8 cellular contexts compared by ENCODE assay signal in genomic region chr15:90922712-90923322, GRCh38. TPM values are rescaled to one million over a fixed set of nuclear protein-coding genes. Genes with fewer than 3 reads are reported as not detected.
DNase-seq lines count a peak whose midpoint lies in the region; ATAC-seq and TF ChIP-seq lines count a peak whose summit lies in the region.
"Not testable (repeated sequence)": the region's sequence is repeated elsewhere in the genome, so short reads cannot be mapped to it uniquely, and the experiment has no call there.

No MANE protein-coding gene starts in this region.

- CTCF ChIA-PET in activated CD4-positive, alpha-beta memory T cell treated with anti-CD3 and anti-CD28 coated beads for 36 hours (lab: Charles Lee) = interaction anchor here (1.1 to 6.3 kb wide), 3 partner anchors 10 to 275 kb away, joined by 3 to 70 read pairs (median 19); partner anchors contain the start of genes HDDC3, MAN2A2 and UNC45A

- peak; percentile 32 for TF ChIP-seq POLR2A in erythroblast (IDR thresholded peaks at IDR 0.05; ENCODE audit: low read length)

- POLR2A ChIA-PET in activated CD4-positive, alpha-beta memory T cell treated with anti-CD3 and anti-CD28 coated beads for 36 hours (lab: Charles Lee) = interaction anchor here (0.6 to 1.9 kb wide), 4 partner anchors 9 to 83 kb away, joined by 3 to 12 read pairs (median 8); partner anchors contain the start of genes HDDC3, MAN2A2 and UNC45A

- ATAC-seq in GM18868 (IDR thresholded peaks at IDR 0.05; ENCODE audit: unreplicated experiment) (peak; percentile 89), GM19468 (IDR thresholded peaks at IDR 0.05; ENCODE audit: extremely low read depth, unreplicated experiment) (peak; percentile 85), HG02571 (IDR thresholded peaks at IDR 0.05; ENCODE audit: unreplicated experiment) (peak; percentile 86), HG03064 (IDR thresholded peaks at IDR 0.05; ENCODE audit: low read depth, unreplicated experiment) (peak; percentile 84), HG03565 (IDR thresholded peaks at IDR 0.05; ENCODE audit: unreplicated experiment) (peak; percentile 79)
- peak; percentile 61 for ATAC-seq in stimulated activated naive CD8-positive, alpha-beta T cell treated with anti-CD3 and anti-CD28 coated beads, Interleukin-15, Interleukin-2, amounts not matched to agents 100 U/mL and 50 U/mL, for 24 hours

- peak overlapping the region; percentile 79 for H3K27ac Mint-ChIP-seq in activated CD4-positive, alpha-beta memory T cell treated with anti-CD3 and anti-CD28 coated beads for 36 hours

- DNase-seq in activated CD4-positive, alpha-beta memory T cell treated with anti-CD3 and anti-CD28 coated beads for 36 hours = peak; percentile 74
- peak; percentile 59 to 64 for DNase-seq in erythroblast (lab: John Stamatoyannopoulos, UW)
- DNase-seq in stimulated activated naive CD8-positive, alpha-beta T cell treated with anti-CD3 and anti-CD28 coated beads, Interleukin-15, Interleukin-2, amounts not matched to agents 100 U/mL and 50 U/mL, for 24 hours = not testable (repeated sequence)

- not testable (repeated sequence) for H3K4me3 Mint-ChIP-seq in activated CD4-positive, alpha-beta memory T cell treated with anti-CD3 and anti-CD28 coated beads for 36 hours

- H3K4me1 Mint-ChIP-seq in activated CD4-positive, alpha-beta memory T cell treated with anti-CD3 and anti-CD28 coated beads for 36 hours (ENCODE audit: low read depth) = peaks cover 28% of the 10 kb centered on the region

- intact Hi-C loops in activated CD4-positive, alpha-beta memory T cell treated with anti-CD3 and anti-CD28 coated beads for 36 hours (cut with micrococcal nuclease) = loop anchor here (1.0 kb wide), 2 partner anchors 11 to 21 kb away; no protein-coding TSS in a partner anchor

- not testable (repeated sequence) for H3K9me3 Mint-ChIP-seq in activated CD4-positive, alpha-beta memory T cell treated with anti-CD3 and anti-CD28 coated beads for 36 hours

- H3K36me3 Mint-ChIP-seq in activated CD4-positive, alpha-beta memory T cell treated with anti-CD3 and anti-CD28 coated beads for 36 hours = peaks cover 41% of the 10 kb centered on the region

- not testable (repeated sequence) for H3K27me3 Mint-ChIP-seq in activated CD4-positive, alpha-beta memory T cell treated with anti-CD3 and anti-CD28 coated beads for 36 hours

RNA-seq across cellular contexts. Expression of gene HDDC3, which starts 9.5 kb away (rescaled TPM):
- total RNA-seq in activated CD4-positive, alpha-beta memory T cell treated with anti-CD3 and anti-CD28 coated beads for 36 hours = 10 to 100 TPM; 45.0 to 45.8 TPM

RNA-seq across cellular contexts. Expression of gene UNC45A, which starts 12.3 kb away (rescaled TPM):
- 10 to 100 TPM; 71.1 to 74.3 TPM for total RNA-seq in activated CD4-positive, alpha-beta memory T cell treated with anti-CD3 and anti-CD28 coated beads for 36 hours

RNA-seq across cellular contexts. Expression of gene MAN2A2, which starts 19.7 kb away (rescaled TPM):
- total RNA-seq in activated CD4-positive, alpha-beta memory T cell treated with anti-CD3 and anti-CD28 coated beads for 36 hours = 10 to 100 TPM; 98.1 to 99.2 TPM

RNA-seq across cellular contexts. Expression of gene RCCD1, which starts 31.9 kb away (rescaled TPM):
- total RNA-seq in activated CD4-positive, alpha-beta memory T cell treated with anti-CD3 and anti-CD28 coated beads for 36 hours = 10 to 100 TPM; 39.9 to 41.4 TPM

RNA-seq across cellular contexts. Expression of gene FES, which starts 38.5 kb away (rescaled TPM):
- 10 to 100 TPM; 18.0 to 21.1 TPM for total RNA-seq in activated CD4-positive, alpha-beta memory T cell treated with anti-CD3 and anti-CD28 coated beads for 36 hours
